ENCODE assay signal across 17 cellular contexts in the genomic region with DNA sequence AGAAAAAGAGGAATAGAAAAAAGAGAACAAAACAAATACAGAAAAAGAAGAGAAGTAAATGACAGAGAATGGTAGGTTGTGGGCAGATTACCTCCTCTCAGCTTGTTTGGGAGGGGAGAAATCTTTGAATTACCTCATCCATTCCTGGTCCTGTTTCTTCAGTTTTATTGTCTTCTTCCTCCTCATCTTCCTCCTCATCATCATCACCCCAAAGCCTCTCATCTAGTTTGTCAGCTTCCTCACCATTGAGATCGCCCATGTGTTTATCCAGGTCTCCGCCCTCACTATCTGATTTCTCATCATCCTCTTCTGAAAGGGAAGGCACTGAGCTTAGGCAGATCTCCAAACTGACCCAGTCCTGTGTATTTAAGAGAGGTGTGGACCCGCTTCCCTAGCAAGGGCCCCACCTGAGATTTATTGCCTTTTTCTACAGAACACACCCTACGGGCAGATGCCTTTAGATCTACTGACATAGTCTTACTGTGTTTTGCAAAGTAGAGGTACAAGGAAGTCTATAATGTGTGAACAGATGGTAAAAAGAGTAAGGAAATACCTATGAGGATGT. TPM values are rescaled to one million over a fixed set of nuclear protein-coding genes. Genes with fewer than 3 reads are reported as not detected.
DNase-seq lines count a peak whose midpoint lies in the region; ATAC-seq, FAIRE-seq and TF ChIP-seq lines count a peak whose summit lies in the region.
"Had no signal": no experiment of that assay in that cellular context is flagged by ENCODE, and none has a peak within 500 bp of the region (broad histone marks: within the 10 kb centered on the region; RNA-seq: fewer than 3 reads in every experiment).

No MANE protein-coding gene starts in this region.

- H2AFZ ChIP-seq in GM12878 (ENCODE audit: control insufficient read depth, low read depth, low read length) = no peak overlapping the region
- H2AFZ ChIP-seq in osteoblast (ENCODE audit: low read length) = no peak overlapping the region
- H2AFZ ChIP-seq: GM23248 had no signal

- H3K27ac Mint-ChIP-seq in activated CD8-positive, alpha-beta T cell treated with anti-CD3 and anti-CD28 coated beads for 36 hours = peak overlapping the region; percentile 25
- H3K27ac Mint-ChIP-seq in activated CD8-positive, alpha-beta T cell treated with anti-CD3 and anti-CD28 coated beads, Interleukin-2, amount 10 ng/mL, durations not matched to agents 7 days and 5 days = no peak overlapping the region
- peak overlapping the region; percentile 37 for H3K27ac Mint-ChIP-seq in CD8-positive, alpha-beta T cell
- H3K27ac Mint-ChIP-seq in T-cell = no peak overlapping the region

- H3K4me2 ChIP-seq in GM12878 (ENCODE audit: control insufficient read depth, insufficient read depth) (no peak overlapping the region), osteoblast (ENCODE audit: insufficient read depth, low read length) (no peak overlapping the region)
- H3K4me2 ChIP-seq: BLaER1 had no signal

- RAD21 ChIA-PET in GM12878 (lab: Charles Lee; ENCODE audit: unreplicated experiment) = no interaction called here

- TF ChIP-seq RAD21 in GM12878 (IDR thresholded peaks at IDR 0.05; ENCODE audit: insufficient read depth, low read depth, low read length) = no peak

- no peak for TF ChIP-seq CTCF in activated CD8-positive, alpha-beta T cell treated with anti-CD3 and anti-CD28 coated beads for 36 hours (IDR thresholded peaks at IDR 0.05)
- TF ChIP-seq CTCF in CD8-positive, alpha-beta T cell (IDR thresholded peaks at IDR 0.05) = no peak
- TF ChIP-seq CTCF in GM12878 (IDR thresholded peaks at IDR 0.05 in 2 of 3, conservative IDR thresholded peaks at IDR 0.05 in 1 of 3; ENCODE audit: control insufficient read depth in 2 of 3, extremely low read depth in 1 of 3, insufficient read depth in 1 of 3, low read depth in 3 of 3, low read length in 3 of 3) (no peak), osteoblast (IDR thresholded peaks at IDR 0.05; ENCODE audit: extremely low read depth, low read depth, low read length) (no peak)

- peaks cover 49% of the 10 kb centered on the region for H3K36me3 Mint-ChIP-seq in activated CD8-positive, alpha-beta T cell treated with anti-CD3 and anti-CD28 coated beads for 36 hours (ENCODE audit: low read depth)
- H3K36me3 Mint-ChIP-seq in activated CD8-positive, alpha-beta T cell treated with anti-CD3 and anti-CD28 coated beads, Interleukin-2, amount 10 ng/mL, durations not matched to agents 7 days and 5 days (ENCODE audit: low read depth) = peaks cover 54% of the 10 kb centered on the region
- peaks cover 83% of the 10 kb centered on the region for H3K36me3 Mint-ChIP-seq in CD8-positive, alpha-beta T cell
- peaks cover 63% of the 10 kb centered on the region for H3K36me3 Mint-ChIP-seq in T-cell

- 97% methylated on average over 4 of the region's 4 CpGs for WGBS in GM12878 (ENCODE audit: insufficient coverage, insufficient replicate concordance, low lambda C conversion rate, missing lambda C conversion rate)

- in situ Hi-C loops in GM12878 (cut with MboI) = no loop called here

- ATAC-seq in activated CD8-positive, alpha-beta T cell treated with anti-CD3 and anti-CD28 coated beads for 36 hours = no peak
- no peak for ATAC-seq in activated CD8-positive, alpha-beta T cell treated with anti-CD3 and anti-CD28 coated beads, Interleukin-2, amount 10 ng/mL, durations not matched to agents 7 days and 5 days
- ATAC-seq in CD8-positive, alpha-beta T cell = no peak
- ATAC-seq in GM12878 (no peak), T-cell (replicated peaks in 1 of 4) (no peak), HG03442 (IDR thresholded peaks at IDR 0.05; ENCODE audit: unreplicated experiment) (no peak)
- ATAC-seq: Panc1 had no signal

- H3K9ac ChIP-seq in GM12878 (ENCODE audit: control insufficient read depth, insufficient read depth, low read length) = no peak overlapping the region
- H3K9ac ChIP-seq: BLaER1, GM23248 had no signal

- H3K4me1 ChIP-seq in CD8-positive, alpha-beta T cell (ENCODE audit: insufficient read depth, low read length) = no peaks in the 10 kb centered on the region
- H3K4me1 ChIP-seq in GM12878 (ENCODE audit: control insufficient read depth, insufficient read depth, low read length) = no peaks in the 10 kb centered on the region
- no peaks in the 10 kb centered on the region for H3K4me1 ChIP-seq in osteoblast (ENCODE audit: insufficient read depth, low read length)
- H3K4me1 ChIP-seq: BLaER1 had no signal

- H4K20me1 ChIP-seq in GM12878 (ENCODE audit: control insufficient read depth, insufficient read depth) (no peaks in the 10 kb centered on the region; the same call in 1 of the 2 replicates), osteoblast (ENCODE audit: insufficient read depth, low read length) (no peaks in the 10 kb centered on the region)
- H4K20me1 ChIP-seq: BLaER1 had no signal

- SMC1A ChIA-PET in GM12878 (lab: Charles Lee; ENCODE audit: uncharacterized antibody, unreplicated experiment) = no interaction called here

- no peak overlapping the region for H3K4me3 ChIP-seq in CD8-positive, alpha-beta T cell (ENCODE audit: low read depth, low read length)
- no peak overlapping the region for H3K4me3 ChIP-seq in GM12878
- H3K4me3 ChIP-seq in osteoblast (ENCODE audit: insufficient read depth, low read length) = no peak overlapping the region
- H3K4me3 ChIP-seq: BLaER1, GM23248 had no signal

- H3K27ac ChIP-seq in CD8-positive, alpha-beta T cell (ENCODE audit: low read depth, low read length) = no peak overlapping the region
- H3K27ac ChIP-seq in GM12878 (ENCODE audit: control insufficient read depth, insufficient read depth) (no peak overlapping the region), osteoblast (ENCODE audit: low read depth, low read length) (no peak overlapping the region)
- H3K27ac ChIP-seq: BLaER1, GM23248 had no signal

- peak; percentile 35 for FAIRE-seq in GM12878 (lab: Jason Lieb, UNC)

- no peak for TF ChIP-seq EP300 in GM12878 (IDR thresholded peaks at IDR 0.05; ENCODE audit: borderline replicate concordance in 1 of 2, control insufficient read depth in 1 of 2, low read depth in 2 of 2, low read length in 2 of 2)

- intact Hi-C loops in activated CD8-positive, alpha-beta T cell treated with anti-CD3 and anti-CD28 coated beads for 36 hours (cut with micrococcal nuclease) = no loop called here
- intact Hi-C loops in CD8-positive, alpha-beta T cell (cut with DNase I, micrococcal nuclease) = no loop called here
- intact Hi-C loops in GM12878 (cut with micrococcal nuclease; ENCODE audit: unreplicated experiment) = no loop called here

- no TSS peak for BruUV-seq in GM12878 (replicated peaks; lab: Mats Ljungman, UMichigan)

- CTCF ChIA-PET in activated CD8-positive, alpha-beta T cell treated with anti-CD3 and anti-CD28 coated beads for 36 hours (lab: Charles Lee) = no interaction called here
- CTCF ChIA-PET in activated CD8-positive, alpha-beta T cell treated with anti-CD3 and anti-CD28 coated beads, Interleukin-2, amount 10 ng/mL, durations not matched to agents 7 days and 5 days (lab: Charles Lee) = interaction anchor here (1.4 kb wide), 1 partner anchor 131 kb away, joined by 3 read pairs; no protein-coding TSS in a partner anchor
- CTCF ChIA-PET in CD8-positive, alpha-beta T cell (lab: Charles Lee) = interaction anchor here (1.5 kb wide), 1 partner anchor 230 kb away, joined by 4 read pairs; no protein-coding TSS in a partner anchor
- CTCF ChIA-PET in GM12878 (lab: Yijun Ruan, JAX) = no interaction called here
- CTCF ChIA-PET in T-cell (lab: Charles Lee) = interaction anchor here in 1 of 2 donors (0.6 kb wide), 1 partner anchor 1990 kb away, joined by 4 read pairs; no protein-coding TSS in a partner anchor

- no peaks in the 10 kb centered on the region for H3K4me1 Mint-ChIP-seq in activated CD8-positive, alpha-beta T cell treated with anti-CD3 and anti-CD28 coated beads for 36 hours (ENCODE audit: low read depth)
- no peaks in the 10 kb centered on the region for H3K4me1 Mint-ChIP-seq in activated CD8-positive, alpha-beta T cell treated with anti-CD3 and anti-CD28 coated beads, Interleukin-2, amount 10 ng/mL, durations not matched to agents 7 days and 5 days (ENCODE audit: low read depth)
- no peaks in the 10 kb centered on the region for H3K4me1 Mint-ChIP-seq in CD8-positive, alpha-beta T cell (ENCODE audit: low read depth)
- H3K4me1 Mint-ChIP-seq in T-cell = no peaks in the 10 kb centered on the region

- H3K79me2 ChIP-seq in GM12878 (ENCODE audit: control insufficient read depth, insufficient read depth, low read length) = no peaks in the 10 kb centered on the region
- no peaks in the 10 kb centered on the region for H3K79me2 ChIP-seq in osteoblast (ENCODE audit: insufficient read depth, low read length)

- no peak overlapping the region for H3K4me3 Mint-ChIP-seq in activated CD8-positive, alpha-beta T cell treated with anti-CD3 and anti-CD28 coated beads for 36 hours
- no peak overlapping the region for H3K4me3 Mint-ChIP-seq in activated CD8-positive, alpha-beta T cell treated with anti-CD3 and anti-CD28 coated beads, Interleukin-2, amount 10 ng/mL, durations not matched to agents 7 days and 5 days
- no peak overlapping the region for H3K4me3 Mint-ChIP-seq in CD8-positive, alpha-beta T cell
- H3K4me3 Mint-ChIP-seq in T-cell = no peak overlapping the region

- POLR2A ChIA-PET in activated CD8-positive, alpha-beta T cell treated with anti-CD3 and anti-CD28 coated beads for 36 hours (lab: Charles Lee) = interaction anchor here (0.6 kb wide), 1 partner anchor 86 kb away, joined by 4 read pairs; no protein-coding TSS in a partner anchor
- POLR2A ChIA-PET in activated CD8-positive, alpha-beta T cell treated with anti-CD3 and anti-CD28 coated beads, Interleukin-2, amount 10 ng/mL, durations not matched to agents 7 days and 5 days (lab: Charles Lee) = no interaction called here
- POLR2A ChIA-PET in CD8-positive, alpha-beta T cell (lab: Charles Lee) = no interaction called here
- POLR2A ChIA-PET in GM12878 (lab: Charles Lee) (interaction anchor here (0.6 kb wide), 1 partner anchor 12 kb away, joined by 3 read pairs; no protein-coding TSS in a partner anchor), T-cell (lab: Charles Lee) (no interaction called here)

- TF ChIP-seq POLR2A in GM12878 (IDR thresholded peaks at IDR 0.05; ENCODE audit: low read depth, low read length) = no peak

- no peaks in the 10 kb centered on the region for H3K9me3 ChIP-seq in CD8-positive, alpha-beta T cell (ENCODE audit: low read length)
- H3K9me3 ChIP-seq in GM12878 (replicated peaks; ENCODE audit: control insufficient read depth, insufficient read depth, low read length) = no peaks in the 10 kb centered on the region
- H3K9me3 ChIP-seq in osteoblast (ENCODE audit: low read depth, low read length) = no peaks in the 10 kb centered on the region
- H3K9me3 ChIP-seq: BLaER1 had no signal

- H3K9me3 Mint-ChIP-seq in activated CD8-positive, alpha-beta T cell treated with anti-CD3 and anti-CD28 coated beads for 36 hours = no peaks in the 10 kb centered on the region
- no peaks in the 10 kb centered on the region for H3K9me3 Mint-ChIP-seq in activated CD8-positive, alpha-beta T cell treated with anti-CD3 and anti-CD28 coated beads, Interleukin-2, amount 10 ng/mL, durations not matched to agents 7 days and 5 days (ENCODE audit: insufficient read depth)
- no peaks in the 10 kb centered on the region for H3K9me3 Mint-ChIP-seq in CD8-positive, alpha-beta T cell
- H3K9me3 Mint-ChIP-seq in T-cell = no peaks in the 10 kb centered on the region

- DNase-seq in activated CD8-positive, alpha-beta T cell treated with anti-CD3 and anti-CD28 coated beads for 36 hours = no peak
- no peak for DNase-seq in activated CD8-positive, alpha-beta T cell treated with anti-CD3 and anti-CD28 coated beads, Interleukin-2, amount 10 ng/mL, durations not matched to agents 7 days and 5 days
- no peak for DNase-seq in CD8-positive, alpha-beta T cell
- DNase-seq in GM12878 (ENCODE audit: low read depth, low spot score) (no peak), osteoblast (ENCODE audit: insufficient read length, low spot score, missing footprints) (peak; percentile 5), T-cell (no peak), DMS 273 (lab: John Stamatoyannopoulos, UW; ENCODE audit: unreplicated experiment) (no peak)
- DNase-seq: GM23248, Karpas-422, MM.1S, NCI-H1105, NCI-H1694 treated with DMSO at 0.1 percent for 48 hours, NCI-H226, NCI-H524 treated with DMSO at 0.1 percent for 48 hours had no signal

- H3K27me3 ChIP-seq in CD8-positive, alpha-beta T cell (ENCODE audit: insufficient read depth, low read length) = no peaks in the 10 kb centered on the region
- no peaks in the 10 kb centered on the region for H3K27me3 ChIP-seq in GM12878 (replicated peaks in 1 of 2; ENCODE audit: control insufficient read depth in 2 of 2, insufficient read depth in 2 of 2, low read length in 1 of 2)
- no peaks in the 10 kb centered on the region for H3K27me3 ChIP-seq in osteoblast (ENCODE audit: insufficient read depth, low read length)
- H3K27me3 ChIP-seq: BLaER1 had no signal

- no peaks in the 10 kb centered on the region for H3K27me3 Mint-ChIP-seq in activated CD8-positive, alpha-beta T cell treated with anti-CD3 and anti-CD28 coated beads for 36 hours
- no peaks in the 10 kb centered on the region for H3K27me3 Mint-ChIP-seq in activated CD8-positive, alpha-beta T cell treated with anti-CD3 and anti-CD28 coated beads, Interleukin-2, amount 10 ng/mL, durations not matched to agents 7 days and 5 days (ENCODE audit: low read depth)
- H3K27me3 Mint-ChIP-seq in CD8-positive, alpha-beta T cell (ENCODE audit: low read depth) = no peaks in the 10 kb centered on the region
- H3K27me3 Mint-ChIP-seq in T-cell = no peaks in the 10 kb centered on the region

- H3K36me3 ChIP-seq in CD8-positive, alpha-beta T cell (ENCODE audit: insufficient read depth, low read length) = peaks cover 42% of the 10 kb centered on the region
- H3K36me3 ChIP-seq in GM12878 (ENCODE audit: control insufficient read depth in 2 of 2, insufficient read depth in 2 of 2, low read length in 1 of 2) = peaks cover 11 to 31% of the 10 kb centered on the region in 2 experiments
- peaks cover 53% of the 10 kb centered on the region for H3K36me3 ChIP-seq in osteoblast (ENCODE audit: insufficient read depth, low read length)

RNA-seq across cellular contexts. Expression of gene LYRM2, which starts 24.2 kb away (rescaled TPM):
- 10 to 100 TPM; 23.6 to 23.7 TPM for total RNA-seq in activated CD8-positive, alpha-beta T cell treated with anti-CD3 and anti-CD28 coated beads for 36 hours
- total RNA-seq in activated CD8-positive, alpha-beta T cell treated with anti-CD3 and anti-CD28 coated beads, Interleukin-2, amount 10 ng/mL, durations not matched to agents 7 days and 5 days = 10 to 100 TPM; 29.2 to 29.5 TPM
- 10 to 100 TPM; 16.7 to 17.8 TPM for total RNA-seq in CD8-positive, alpha-beta T cell
- total RNA-seq in GM12878 (2013; cell fraction: nucleolus; rRNA removed) = 39.5 and 42.0 TPM in 2 replicates
- total RNA-seq in GM12878 (2014; rRNA removed) (15.5 and 17.2 TPM in 2 replicates), GM12878 (2014; rRNA removed; fragmentation: Illumina TruSeq; extraction: Trizol) (18.8 and 20.6 TPM in 2 replicates), GM12878 (2021) (23.6 and 25.1 TPM in 2 replicates), osteoblast (24.6 and 28.0 TPM in 2 replicates), T-cell (10 to 100 TPM; 18.9 to 27.0 (median 23.5) TPM)
- 29.8 TPM for polyA plus RNA-seq in GM12878 (2011; ENCODE audit: low read depth)
- polyA plus RNA-seq in GM12878 (2011; rRNA removed) (33.8 and 62.2 TPM in 2 replicates), GM12878 (2014; fragmentation: Illumina TruSeq; extraction: Trizol) (27.9 and 40.8 TPM in 2 replicates), GM12878 (2014; fragmentation: Nextera tagmentation; extraction: Ambion mirVana) (10 to 100 TPM; 57.1 to 75.0 TPM), GM12878 (2014; rRNA removed) (14.9 and 18.5 TPM in 2 replicates), GM12878 (2016; fragmentation: Nextera tagmentation; extraction: Ambion mirVana) (10 to 100 TPM; 52.5 to 57.9 TPM)
- polyA plus RNA-seq in GM12878 (2011; cell fraction: cytosol; rRNA removed) = 8.3 and 9.2 TPM in 2 replicates
- polyA plus RNA-seq in GM12878 (2011; cell fraction: nucleus; rRNA removed) = 9.0 and 10.0 TPM in 2 replicates
- polyA plus RNA-seq in GM12878 (2012) = 23.9 and 28.6 TPM in 2 replicates
- polyA minus RNA-seq in GM12878 (2011; rRNA and poly(A)+ RNA removed) = 8.1 and 11.3 TPM in 2 replicates
- polyA minus RNA-seq in GM12878 (2011; cell fraction: cytosol; rRNA and poly(A)+ RNA removed) = 4.1 and 6.7 TPM in 2 replicates
- 8.2 and 13.0 TPM in 2 replicates for polyA minus RNA-seq in GM12878 (2011; cell fraction: nucleus; rRNA and poly(A)+ RNA removed)

Comparison
In these comparisons a context has a peak if more than half of its experiments do, and no peak if none do; other contexts are left out.
1. H3K27ac Mint-ChIP-seq: peak in activated CD8-positive, alpha-beta T cell treated with anti-CD3 and anti-CD28 coated beads for 36 hours (single experiment) and CD8-positive, alpha-beta T cell (single experiment); none in activated CD8-positive, alpha-beta T cell treated with anti-CD3 and anti-CD28 coated beads, Interleukin-2, amount 10 ng/mL, durations not matched to agents 7 days and 5 days (single experiment) and T-cell (0 of 2).
2. CTCF ChIA-PET loops: an anchor here in activated CD8-positive, alpha-beta T cell treated with anti-CD3 and anti-CD28 coated beads, Interleukin-2, amount 10 ng/mL, durations not matched to agents 7 days and 5 days (1.4 kb wide) and CD8-positive, alpha-beta T cell (1.5 kb wide); none called in activated CD8-positive, alpha-beta T cell treated with anti-CD3 and anti-CD28 coated beads for 36 hours and GM12878.
3. POLR2A ChIA-PET loops: an anchor here in activated CD8-positive, alpha-beta T cell treated with anti-CD3 and anti-CD28 coated beads for 36 hours (0.6 kb wide) and GM12878 (0.6 kb wide); none called in activated CD8-positive, alpha-beta T cell treated with anti-CD3 and anti-CD28 coated beads, Interleukin-2, amount 10 ng/mL, durations not matched to agents 7 days and 5 days, CD8-positive, alpha-beta T cell and T-cell.